ENCODE assay signal across 1 cellular context in genomic region chr17:76994237-76994637, GRCh38.
TF ChIP-seq lines count a peak whose summit lies in the region.

No MANE protein-coding gene starts in this region.

TF ChIP-seq in K562, 482 proteins besides CTCF, POLR2A, EP300 and RAD21 (continued from another document):
- TF ChIP-seq HMBOX1 (IDR thresholded peaks at IDR 0.05): no peak
TF ChIP-seq in K562: peak in this region for 2.
